ENCODE assay signal across 9 cellular contexts in genomic region chr16:66740010-66740409, GRCh38. TPM values are rescaled to one million over a fixed set of nuclear protein-coding genes. Genes with fewer than 3 reads are reported as not detected.
DNase-seq lines count a peak whose midpoint lies in the region; ATAC-seq, FAIRE-seq and TF ChIP-seq lines count a peak whose summit lies in the region.
"Had no signal": no experiment of that assay in that cellular context is flagged by ENCODE, and none has a peak within 500 bp of the region (broad histone marks: within the 10 kb centered on the region; RNA-seq: fewer than 3 reads in every experiment).

No MANE protein-coding gene starts in this region.

- DNase-seq in DMS 273 (lab: John Stamatoyannopoulos, UW; ENCODE audit: unreplicated experiment): peak; percentile 76
- DNase-seq in DMS 273 treated with DMSO at 0.1 percent for 48 hours (lab: John Stamatoyannopoulos, UW): no peak
- peak; percentile 71 for DNase-seq in Karpas-422
- DNase-seq in activated CD4-positive, alpha-beta memory T cell treated with anti-CD3 and anti-CD28 coated beads for 36 hours: peak; percentile 46
- peak; percentile 53 for DNase-seq in fibroblast of mammary gland (ENCODE audit: low read depth)
- DNase-seq in pancreas: no peak

- no peak overlapping the region for H3K27ac ChIP-seq in Karpas-422 (ENCODE audit: low read length)
- H3K27ac ChIP-seq in pancreas: peak overlapping the region in 2 of 4 donors; percentile 84 to 86

- peaks cover 6% of the 10 kb centered on the region; the same call in 1 of the 2 replicates for H4K20me1 ChIP-seq in Karpas-422 (ENCODE audit: insufficient read depth, low read depth, low read length)

- peaks cover 29% of the 10 kb centered on the region for H3K79me2 ChIP-seq in Karpas-422 (ENCODE audit: low read length)

- no peaks in the 10 kb centered on the region for H3K9me3 ChIP-seq in Karpas-422 (ENCODE audit: low read length)
- H3K9me3 ChIP-seq in pancreas: no peaks in the 10 kb centered on the region

- no peak overlapping the region for H3K27ac Mint-ChIP-seq in activated CD4-positive, alpha-beta memory T cell treated with anti-CD3 and anti-CD28 coated beads for 36 hours

- ATAC-seq in pancreas (peak in 2 of 4 donors; percentile 25 to 36), GM18517 (IDR thresholded peaks at IDR 0.05; ENCODE audit: unreplicated experiment) (no peak), HG02798 (IDR thresholded peaks at IDR 0.05; ENCODE audit: poor library complexity, unreplicated experiment) (no peak)

- POLR2A ChIA-PET in activated CD4-positive, alpha-beta memory T cell treated with anti-CD3 and anti-CD28 coated beads for 36 hours (lab: Charles Lee): no interaction called here

- H3K9me3 Mint-ChIP-seq in activated CD4-positive, alpha-beta memory T cell treated with anti-CD3 and anti-CD28 coated beads for 36 hours: no peaks in the 10 kb centered on the region

- FAIRE-seq in pancreas (lab: Jason Lieb, UNC): no peak
- FAIRE-seq: A204.1 had no signal

- intact Hi-C loops in activated CD4-positive, alpha-beta memory T cell treated with anti-CD3 and anti-CD28 coated beads for 36 hours (cut with micrococcal nuclease): loop anchor here (1.0 to 2.0 kb wide), 2 partner anchors 89 to 333 kb away; no protein-coding TSS in a partner anchor
- intact Hi-C loops in pancreas (cut with DNase I): no loop called here

- no peak overlapping the region for H3K4me3 ChIP-seq in Karpas-422 (ENCODE audit: low read length)
- no peak overlapping the region for H3K4me3 ChIP-seq in fibroblast of mammary gland (ENCODE audit: control insufficient read depth, low read depth, low read length)
- H3K4me3 ChIP-seq in pancreas: no peak overlapping the region

- peak; percentile 74 for TF ChIP-seq CTCF in fibroblast of mammary gland (conservative IDR thresholded peaks at IDR 0.05; ENCODE audit: control insufficient read depth, insufficient read depth, low read depth, low read length)
- peak; percentile 24 to 49 (median 36) for TF ChIP-seq CTCF in pancreas (IDR thresholded peaks at IDR 0.05)

- 32 to 47% methylated on average over 2 of the region's 2 CpGs for WGBS in pancreas, 2 donors

- no peak overlapping the region for H3K4me3 Mint-ChIP-seq in activated CD4-positive, alpha-beta memory T cell treated with anti-CD3 and anti-CD28 coated beads for 36 hours

- no peak overlapping the region for H3K9ac ChIP-seq in Karpas-422 (ENCODE audit: low read length)

- H3K27me3 Mint-ChIP-seq in activated CD4-positive, alpha-beta memory T cell treated with anti-CD3 and anti-CD28 coated beads for 36 hours: no peaks in the 10 kb centered on the region

- no peak overlapping the region for H2AFZ ChIP-seq in Karpas-422 (ENCODE audit: low read length)

- H3K4me1 Mint-ChIP-seq in activated CD4-positive, alpha-beta memory T cell treated with anti-CD3 and anti-CD28 coated beads for 36 hours (ENCODE audit: low read depth): peaks cover 15% of the 10 kb centered on the region

- no peaks in the 10 kb centered on the region for H3K9me2 ChIP-seq in Karpas-422 (replicated peaks; ENCODE audit: insufficient read depth, low read length)

- H3K4me2 ChIP-seq in Karpas-422 (ENCODE audit: low read depth, low read length, poor library complexity, severe bottlenecking): no peak overlapping the region

- peaks cover 44% of the 10 kb centered on the region for H3K36me3 ChIP-seq in Karpas-422 (ENCODE audit: insufficient read depth, low read length)
- H3K36me3 ChIP-seq in pancreas: peaks cover 3 to 20% (median 6%) of the 10 kb centered on the region in 3 donors

- CTCF ChIA-PET in activated CD4-positive, alpha-beta memory T cell treated with anti-CD3 and anti-CD28 coated beads for 36 hours (lab: Charles Lee): interaction anchor here (0.9 to 9.7 kb wide), 16 partner anchors 11 to 334 kb away, joined by 3 to 100 read pairs (median 8); partner anchors contain the start of genes CMTM4, DYNC1LI2 and NAE1

- H3K27me3 ChIP-seq in Karpas-422 (ENCODE audit: low read length): no peaks in the 10 kb centered on the region
- H3K27me3 ChIP-seq in pancreas: no peaks in the 10 kb centered on the region

- H3K36me3 Mint-ChIP-seq in activated CD4-positive, alpha-beta memory T cell treated with anti-CD3 and anti-CD28 coated beads for 36 hours: peaks cover 32% of the 10 kb centered on the region

- no peaks in the 10 kb centered on the region for H3K4me1 ChIP-seq in Karpas-422 (ENCODE audit: low read length)
- H3K4me1 ChIP-seq in pancreas: peaks cover 21 to 31% (median 26%) of the 10 kb centered on the region in 3 donors

RNA-seq across cellular contexts. Expression of gene DYNC1LI2, which starts 11.4 kb away (rescaled TPM):
- total RNA-seq in Karpas-422 (2014; rRNA removed; shearing (Covaris generic); ENCODE audit: low replicate concordance): 56.7 and 68.5 TPM in 2 replicates
- total RNA-seq in activated CD4-positive, alpha-beta memory T cell treated with anti-CD3 and anti-CD28 coated beads for 36 hours: 10 to 100 TPM; 37.9 to 39.1 TPM
- 10 to 100 TPM; 53.0 to 83.0 (median 68.1) TPM for total RNA-seq in pancreas
- polyA plus RNA-seq in pancreas: 10 to 100 TPM; 44.4 to 57.7 TPM

RNA-seq across cellular contexts. Expression of gene CMTM4, which starts 43.5 kb away (rescaled TPM):
- total RNA-seq in Karpas-422 (2014; rRNA removed; shearing (Covaris generic); ENCODE audit: low replicate concordance): 0.25 and 0.71 TPM in 2 replicates
- total RNA-seq in activated CD4-positive, alpha-beta memory T cell treated with anti-CD3 and anti-CD28 coated beads for 36 hours: 1 to 10 TPM; 2.8 to 4.1 TPM
- total RNA-seq in pancreas: 10 to 100 TPM; 31.7 to 43.5 (median 38.8) TPM
- 10 to 100 TPM; 14.9 to 18.4 TPM for polyA plus RNA-seq in pancreas

Comparison
In these comparisons a context has a peak if more than half of its experiments do, and no peak if none do; other contexts are left out.
1. DNase-seq: peak in DMS 273 (single experiment), Karpas-422 (single experiment), activated CD4-positive, alpha-beta memory T cell treated with anti-CD3 and anti-CD28 coated beads for 36 hours (single experiment) and fibroblast of mammary gland (single experiment); none in DMS 273 treated with DMSO at 0.1 percent for 48 hours (single experiment) and pancreas (0 of 6).
2. RNA of gene CMTM4, which starts 43.5 kb away (total RNA-seq): 31.7 to 43.5 TPM in pancreas; 2.8 to 4.1 TPM in activated CD4-positive, alpha-beta memory T cell treated with anti-CD3 and anti-CD28 coated beads for 36 hours and 0.25 to 0.71 TPM in Karpas-422; every median in the first group is over 4 times any median in the second.